Comparison of ENCODE assay signal across 15 cellular contexts in genomic region chr1:88029142-88029541, GRCh38.
DNase-seq lines count a peak whose midpoint lies in the region; ATAC-seq and TF ChIP-seq lines count a peak whose summit lies in the region.
"Had no signal": no experiment of that assay in that cellular context is flagged by ENCODE, and none has a peak within 500 bp of the region (broad histone marks: within the 10 kb centered on the region; RNA-seq: fewer than 3 reads in every experiment).

No MANE protein-coding gene starts in this region.

- no peaks in the 10 kb centered on the region for H3K27me3 Mint-ChIP-seq in Caco-2 (ENCODE audit: insufficient read depth, unreplicated experiment)
- H3K27me3 Mint-ChIP-seq: brain had no signal

- no peak overlapping the region for H4K5ac ChIP-seq in mesendoderm (ENCODE audit: low read length)

- no peak overlapping the region for H3K23ac ChIP-seq in mesendoderm (ENCODE audit: low read length)

- no CpG with 5 or more reads among the region's 2 CpGs for WGBS in mesendoderm (ENCODE audit: extremely low coverage, insufficient coverage, low lambda C conversion rate)

- CTCF ChIA-PET in Caco-2 (lab: Charles Lee) = interaction anchor here (1.0 kb wide), 1 partner anchor 32 kb away, joined by 6 read pairs; no protein-coding TSS in a partner anchor

- H3K27ac Mint-ChIP-seq in Caco-2 (ENCODE audit: unreplicated experiment) = no peak overlapping the region
- H3K27ac Mint-ChIP-seq: brain, IgD-negative memory B cell had no signal

- H3K36me3 ChIP-seq in Caco-2 (ENCODE audit: control insufficient read depth, insufficient read depth, low read length) (no peaks in the 10 kb centered on the region), mesendoderm (ENCODE audit: control insufficient read depth, insufficient read depth, low read length) (no peaks in the 10 kb centered on the region), HAP-1 (replicated peaks) (no peaks in the 10 kb centered on the region)
- H3K36me3 ChIP-seq: SJSA1 had no signal

- POLR2A ChIA-PET in Caco-2 (lab: Charles Lee) = no interaction called here

- H3K79me1 ChIP-seq in mesendoderm (ENCODE audit: low read length) = no peaks in the 10 kb centered on the region

- H3K9ac ChIP-seq in mesendoderm (ENCODE audit: low read length) = no peak overlapping the region

- H3K4me1 ChIP-seq in Caco-2 = peaks cover 9% of the 10 kb centered on the region; the same call in 1 of the 2 replicates
- H3K4me1 ChIP-seq in mesendoderm (ENCODE audit: control insufficient read depth, low read depth, low read length) = no peaks in the 10 kb centered on the region
- H3K4me1 ChIP-seq in HAP-1 = no peaks in the 10 kb centered on the region; the same call in 1 of the 2 replicates
- H3K4me1 ChIP-seq: SJSA1 had no signal

- H3K79me2 ChIP-seq in mesendoderm (ENCODE audit: control insufficient read depth, insufficient read depth, low read length) = no peaks in the 10 kb centered on the region

- no peak for ATAC-seq in GM21529 (IDR thresholded peaks at IDR 0.05; ENCODE audit: unreplicated experiment)

- no peak overlapping the region for H2BK5ac ChIP-seq in mesendoderm (ENCODE audit: low read length)

- H3K4me1 Mint-ChIP-seq in Caco-2 (ENCODE audit: low read depth, unreplicated experiment) = no peaks in the 10 kb centered on the region
- H3K4me1 Mint-ChIP-seq: brain, IgD-negative memory B cell had no signal

- DNase-seq in Caco-2 = peak; percentile 39 to 59
- DNase-seq in NAMALWA (ENCODE audit: low spot score) = peak; percentile 5
- DNase-seq in fibroblast of pulmonary artery (ENCODE audit: low read depth) = peak; percentile 40
- DNase-seq in mesendoderm = peak; percentile 72
- DNase-seq in CD1c-positive myeloid dendritic cell (ENCODE audit: extremely low spot score) = no peak
- DNase-seq in HAP-1 (ENCODE audit: low spot score in 2 of 2) = no peak
- DNase-seq in cerebellar nuclear complex (lab: John Stamatoyannopoulos, UW) = no peak
- DNase-seq: activated effector memory CD4-positive, alpha-beta T cell treated with Interleukin-2 at 50 U/mL for 16 hours; NCI-H1694; NCI-H748 treated with DMSO at 0.1 percent for 48 hours; stimulated activated CD4-positive, alpha-beta T cell treated with anti-CD3 and anti-CD28 coated beads, Interleukin-2, amount 100 ng/mL, for 24 hours had no signal

- H3K27me3 ChIP-seq in Caco-2 (replicated peaks; ENCODE audit: control insufficient read depth, insufficient read depth, low read length) (no peaks in the 10 kb centered on the region), mesendoderm (ENCODE audit: insufficient read depth, low read length, poor library complexity) (no peaks in the 10 kb centered on the region), HAP-1 (ENCODE audit: low read depth) (no peaks in the 10 kb centered on the region)
- H3K27me3 ChIP-seq: SJSA1 had no signal

- in situ Hi-C loops in HAP-1 (cut with MboI; ENCODE audit: low sequenced_read_pairs) = no loop called here

- no peak overlapping the region for H3K4ac ChIP-seq in mesendoderm (ENCODE audit: low read depth, low read length)

- no peaks in the 10 kb centered on the region for H3K9me3 ChIP-seq in Caco-2
- no peaks in the 10 kb centered on the region for H3K9me3 ChIP-seq in HAP-1
- H3K9me3 ChIP-seq: SJSA1 had no signal

- intact Hi-C loops in Caco-2 (cut with micrococcal nuclease; ENCODE audit: unreplicated experiment) = no loop called here

- H3K4me3 ChIP-seq in Caco-2 (ENCODE audit: low read depth, low read length) (no peak overlapping the region), fibroblast of pulmonary artery (replicated peaks; ENCODE audit: low read depth, low read length) (no peak overlapping the region), mesendoderm (ENCODE audit: low read length) (no peak overlapping the region), HAP-1 (no peak overlapping the region)
- H3K4me3 ChIP-seq: SJSA1 had no signal

- peak in 1 of 2 experiments; percentile 12 for TF ChIP-seq CTCF in Caco-2 (IDR thresholded peaks at IDR 0.05; ENCODE audit: insufficient read depth in 1 of 2, low read depth in 1 of 2, low read length in 1 of 2, severe bottlenecking in 1 of 2, unreplicated experiment in 1 of 2)
- no peak for TF ChIP-seq CTCF in fibroblast of pulmonary artery (IDR thresholded peaks at IDR 0.05; ENCODE audit: low read length, missing control alignments)

- H3K36me3 Mint-ChIP-seq in Caco-2 (ENCODE audit: insufficient read depth, unreplicated experiment) = no peaks in the 10 kb centered on the region
- H3K36me3 Mint-ChIP-seq: brain, IgD-negative memory B cell had no signal

- no peak overlapping the region for H2AK5ac ChIP-seq in mesendoderm (ENCODE audit: low read length)

- no peaks in the 10 kb centered on the region for H3K9me3 Mint-ChIP-seq in Caco-2 (ENCODE audit: unreplicated experiment)

- H3K56ac ChIP-seq in mesendoderm (ENCODE audit: low read length) = no peak overlapping the region

- H3K27ac ChIP-seq in mesendoderm (ENCODE audit: low read depth, low read length) = no peak overlapping the region
- H3K27ac ChIP-seq: SJSA1 had no signal

- H3K4me3 Mint-ChIP-seq in Caco-2 (ENCODE audit: unreplicated experiment) = no peak overlapping the region
- H3K4me3 Mint-ChIP-seq: brain, IgD-negative memory B cell had no signal

- no peak overlapping the region for H3K18ac ChIP-seq in mesendoderm (ENCODE audit: low read length)

- H2BK15ac ChIP-seq in mesendoderm (replicated peaks; ENCODE audit: low read depth) = no peak overlapping the region

- H3K4me2 ChIP-seq in mesendoderm (ENCODE audit: low read length) = no peak overlapping the region

- H4K8ac ChIP-seq in mesendoderm (ENCODE audit: low read depth, low read length) = no peak overlapping the region

- H2BK120ac ChIP-seq in mesendoderm (ENCODE audit: low read depth, low read length) = no peak overlapping the region

- BruUV-seq in Caco-2 (replicated peaks; lab: Mats Ljungman, UMichigan) = no TSS peak

Comparison
In these comparisons a context has a peak if more than half of its experiments do, and no peak if none do; other contexts are left out.
1. DNase-seq: peak in Caco-2 (2 of 2), NAMALWA (single experiment), fibroblast of pulmonary artery (single experiment) and mesendoderm (single experiment); none in CD1c-positive myeloid dendritic cell (single experiment), HAP-1 (0 of 2) and cerebellar nuclear complex (0 of 2).